In genomic region chr19:7394728-7395359, GRCh38 we compare ENCODE assay signal across 8 cellular contexts.
DNase-seq lines count a peak whose midpoint lies in the region.

No MANE protein-coding gene starts in this region.

- H3K27ac ChIP-seq in SK-N-MC (no peak overlapping the region), substantia nigra (ENCODE audit: low read depth, low read length, poor library complexity, severe bottlenecking) (peak overlapping the region; percentile 73)

- H3K4me1 Mint-ChIP-seq in activated naive CD4-positive, alpha-beta T cell treated with anti-CD3 and anti-CD28 coated beads, Interleukin-2, amount 50 U/mL, for 24 hours, result peaks cover 37% of the 10 kb centered on the region

- H3K27ac Mint-ChIP-seq in activated naive CD4-positive, alpha-beta T cell treated with anti-CD3 and anti-CD28 coated beads, Interleukin-2, amount 50 U/mL, for 24 hours, result peak overlapping the region; percentile 84

- DNase-seq in EL (peak; percentile 89), HCEC 1CT (peak; percentile 88), MV-4-11 (lab: John Stamatoyannopoulos, UW) (peak; percentile 82), SK-N-MC (ENCODE audit: low read depth, low spot score) (peak; percentile 22), globus pallidus (ENCODE audit: low spot score) (peak; percentile 87), nucleus accumbens (lab: John Stamatoyannopoulos, UW) (peak; percentile 47 to 96 (median 90)), substantia nigra (lab: John Stamatoyannopoulos, UW) (peak; percentile 11 to 95 (median 89))

- H3K36me3 ChIP-seq in SK-N-MC (ENCODE audit: insufficient read depth, low read length), result no peaks in the 10 kb centered on the region

- no peaks in the 10 kb centered on the region for H3K9me3 Mint-ChIP-seq in activated naive CD4-positive, alpha-beta T cell treated with anti-CD3 and anti-CD28 coated beads, Interleukin-2, amount 50 U/mL, for 24 hours

- peak overlapping the region; percentile 90 for H3K9ac ChIP-seq in SK-N-MC (ENCODE audit: insufficient read length)

- H3K9me3 ChIP-seq in SK-N-MC (ENCODE audit: low read depth, low read length), result no peaks in the 10 kb centered on the region

- peak overlapping the region; percentile 88 for H3K4me3 Mint-ChIP-seq in activated naive CD4-positive, alpha-beta T cell treated with anti-CD3 and anti-CD28 coated beads, Interleukin-2, amount 50 U/mL, for 24 hours

- no peaks in the 10 kb centered on the region for H3K27me3 Mint-ChIP-seq in activated naive CD4-positive, alpha-beta T cell treated with anti-CD3 and anti-CD28 coated beads, Interleukin-2, amount 50 U/mL, for 24 hours

- H3K36me3 Mint-ChIP-seq in activated naive CD4-positive, alpha-beta T cell treated with anti-CD3 and anti-CD28 coated beads, Interleukin-2, amount 50 U/mL, for 24 hours, result peaks cover 2% of the 10 kb centered on the region

- H3K4me3 ChIP-seq in SK-N-MC, result peak overlapping the region; percentile 96

Comparison
In these comparisons a context has a peak if more than half of its experiments do, and no peak if none do; other contexts are left out.
1. DNase-seq: peak in every context shown above with its lines; median percentile 90 in nucleus accumbens; 89 in EL; 89 in substantia nigra; 88 in HCEC 1CT; 87 in globus pallidus; 82 in MV-4-11; 22 in SK-N-MC.